In the genomic region with DNA sequence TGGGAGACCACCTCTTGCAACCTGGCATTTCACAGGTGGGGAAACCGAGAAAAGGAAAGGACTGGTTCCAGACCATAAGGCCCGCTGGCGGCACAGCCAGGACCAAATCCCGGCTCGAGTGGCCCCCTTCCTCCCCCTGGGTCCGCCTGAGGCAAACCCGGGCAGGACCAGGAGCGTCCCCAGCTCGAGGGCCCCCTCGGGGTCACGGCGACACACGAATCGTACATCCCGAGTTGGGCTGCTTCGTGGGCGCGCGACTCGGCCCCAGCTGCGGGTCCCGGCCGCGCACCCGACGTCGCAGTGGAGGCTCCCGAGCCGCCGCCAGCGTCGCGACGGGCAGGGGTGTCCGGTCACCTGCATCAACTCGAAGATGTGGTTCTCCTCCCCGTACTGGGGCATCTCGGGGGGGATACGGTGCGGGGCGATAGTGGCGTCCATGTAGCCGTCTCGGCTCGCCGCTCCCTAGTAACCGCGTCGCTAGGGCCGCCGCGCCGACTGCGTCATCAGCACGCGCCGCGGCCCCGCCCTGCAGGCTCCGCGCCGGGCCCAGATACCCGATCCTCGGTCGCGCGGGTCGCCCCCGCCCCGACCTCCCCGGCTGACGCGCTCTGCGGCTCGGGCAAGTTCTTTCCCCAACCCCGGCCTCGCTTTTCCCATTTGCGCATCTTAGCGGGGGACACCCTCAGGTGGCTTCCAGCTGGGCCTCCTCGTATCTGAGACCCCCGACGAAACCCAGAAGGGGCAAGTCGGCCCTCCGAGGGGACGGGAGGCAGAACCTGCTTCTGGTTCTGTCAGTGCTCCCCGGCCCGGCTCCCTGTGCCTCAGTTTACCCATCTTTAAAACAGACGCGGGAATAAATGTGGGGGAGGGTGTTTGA, we compare ENCODE assay signal across 1 cellular context.
TF ChIP-seq lines count a peak whose summit lies in the region.

A gene with protein sequence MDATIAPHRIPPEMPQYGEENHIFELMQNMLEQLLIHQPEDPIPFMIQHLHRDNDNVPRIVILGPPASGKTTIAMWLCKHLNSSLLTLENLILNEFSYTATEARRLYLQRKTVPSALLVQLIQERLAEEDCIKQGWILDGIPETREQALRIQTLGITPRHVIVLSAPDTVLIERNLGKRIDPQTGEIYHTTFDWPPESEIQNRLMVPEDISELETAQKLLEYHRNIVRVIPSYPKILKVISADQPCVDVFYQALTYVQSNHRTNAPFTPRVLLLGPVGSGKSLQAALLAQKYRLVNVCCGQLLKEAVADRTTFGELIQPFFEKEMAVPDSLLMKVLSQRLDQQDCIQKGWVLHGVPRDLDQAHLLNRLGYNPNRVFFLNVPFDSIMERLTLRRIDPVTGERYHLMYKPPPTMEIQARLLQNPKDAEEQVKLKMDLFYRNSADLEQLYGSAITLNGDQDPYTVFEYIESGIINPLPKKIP (minus strand): TSS at position 467 of the 877 bp plus-strand sequence. CDS start 29 bp downstream, at position 438.

TF ChIP-seq in K562, 482 proteins besides CTCF, POLR2A, EP300 and RAD21 (continued from another document and continues in another):
- TF ChIP-seq CSDE1 (IDR thresholded peaks at IDR 0.05) (peak in 1 of 2 experiments; percentile 78; a peak in 1 of 4 replicates), ILF3 (IDR thresholded peaks at IDR 0.05; ENCODE audit: borderline replicate concordance) (no peak), ZNF316 (IDR thresholded peaks at IDR 0.05) (no peak), BCL6 (CRISPR knock-in tag; IDR thresholded peaks at IDR 0.05) (no peak), SP1 (CRISPR knock-in tag; IDR thresholded peaks at IDR 0.05) (peak; percentile 90), MYNN (IDR thresholded peaks at IDR 0.05) (no peak), MYNN (CRISPR knock-in tag; IDR thresholded peaks at IDR 0.05) (no peak), TCF7 (IDR thresholded peaks at IDR 0.05; ENCODE audit: borderline replicate concordance) (no peak; the same call in 1 of the 2 replicates), CBX3 (IDR thresholded peaks at IDR 0.05; ENCODE audit: borderline replicate concordance in 1 of 2, low read length in 2 of 2) (no peak), RBFOX2 (IDR thresholded peaks at IDR 0.05; ENCODE audit: low read depth, low read length) (peak; percentile 77), FOXK2 (conservative IDR thresholded peaks at IDR 0.05 in 1 of 2, IDR thresholded peaks at IDR 0.05 in 1 of 2; ENCODE audit: low read depth in 2 of 2) (no peak), ZNF277 (CRISPR knock-in tag; IDR thresholded peaks at IDR 0.05; ENCODE audit: borderline replicate concordance) (no peak), TFE3 (CRISPR knock-in tag; IDR thresholded peaks at IDR 0.05) (no peak), CAMTA2 (CRISPR knock-in tag; conservative IDR thresholded peaks at IDR 0.05) (no peak), ZNF79 (CRISPR knock-in tag; IDR thresholded peaks at IDR 0.05; ENCODE audit: low read depth) (no peak), ZNF445 (CRISPR knock-in tag; IDR thresholded peaks at IDR 0.05; ENCODE audit: low read depth) (no peak), JUN (IDR thresholded peaks at IDR 0.05; ENCODE audit: borderline replicate concordance, low read depth, low read length) (0 out of 2 replicates have a peak, but pooled peaks have one; percentile 39), JUN (CRISPR knock-in tag; IDR thresholded peaks at IDR 0.05; ENCODE audit: borderline replicate concordance) (no peak), PCBP1 (IDR thresholded peaks at IDR 0.05; ENCODE audit: low read depth, low read length, poor library complexity, severe bottlenecking) (peak; percentile 94), ZNF766 (CRISPR knock-in tag; conservative IDR thresholded peaks at IDR 0.05) (no peak), SREBF1 (IDR thresholded peaks at IDR 0.05; ENCODE audit: borderline replicate concordance, low read depth, low read length) (no peak), ZNF740 (CRISPR knock-in tag; IDR thresholded peaks at IDR 0.05) (no peak), ZNF740 (tag; IDR thresholded peaks at IDR 0.05) (no peak), ZNF444 (CRISPR knock-in tag; IDR thresholded peaks at IDR 0.05) (0 out of 2 replicates have a peak, but pooled peaks have one; percentile 29), RBBP5 (IDR thresholded peaks at IDR 0.05; ENCODE audit: borderline replicate concordance, insufficient read depth, low read length, poor library complexity, severe bottlenecking) (peak; percentile 30), ELK1 (CRISPR knock-in tag; IDR thresholded peaks at IDR 0.05) (no peak), ZNF224 (CRISPR knock-in tag; IDR thresholded peaks at IDR 0.05) (no peak), FOXM1 (IDR thresholded peaks at IDR 0.05; ENCODE audit: low read depth) (no peak), FOXM1 (CRISPR knock-in tag; IDR thresholded peaks at IDR 0.05; ENCODE audit: low read depth) (no peak), MED1 (CRISPR knock-in tag; IDR thresholded peaks at IDR 0.05; ENCODE audit: borderline replicate concordance) (no peak), MEF2D (tag; conservative IDR thresholded peaks at IDR 0.05; ENCODE audit: low read depth) (no peak), THRAP3 (IDR thresholded peaks at IDR 0.05; ENCODE audit: borderline replicate concordance) (no peak), ZNF785 (CRISPR knock-in tag; IDR thresholded peaks at IDR 0.05) (no peak), U2AF1 (optimal IDR thresholded peaks at IDR 0.05; ENCODE audit: low read depth, low read length) (peak; percentile 42), MAFF (IDR thresholded peaks at IDR 0.05; ENCODE audit: low read length) (no peak), EGR1 (conservative IDR thresholded peaks at IDR 0.05) (peak; percentile 69), MAZ (CRISPR knock-in tag; conservative IDR thresholded peaks at IDR 0.05 in 1 of 2, IDR thresholded peaks at IDR 0.05 in 1 of 2) (peak; percentile 99)
- TF ChIP-seq, protein P1, sequence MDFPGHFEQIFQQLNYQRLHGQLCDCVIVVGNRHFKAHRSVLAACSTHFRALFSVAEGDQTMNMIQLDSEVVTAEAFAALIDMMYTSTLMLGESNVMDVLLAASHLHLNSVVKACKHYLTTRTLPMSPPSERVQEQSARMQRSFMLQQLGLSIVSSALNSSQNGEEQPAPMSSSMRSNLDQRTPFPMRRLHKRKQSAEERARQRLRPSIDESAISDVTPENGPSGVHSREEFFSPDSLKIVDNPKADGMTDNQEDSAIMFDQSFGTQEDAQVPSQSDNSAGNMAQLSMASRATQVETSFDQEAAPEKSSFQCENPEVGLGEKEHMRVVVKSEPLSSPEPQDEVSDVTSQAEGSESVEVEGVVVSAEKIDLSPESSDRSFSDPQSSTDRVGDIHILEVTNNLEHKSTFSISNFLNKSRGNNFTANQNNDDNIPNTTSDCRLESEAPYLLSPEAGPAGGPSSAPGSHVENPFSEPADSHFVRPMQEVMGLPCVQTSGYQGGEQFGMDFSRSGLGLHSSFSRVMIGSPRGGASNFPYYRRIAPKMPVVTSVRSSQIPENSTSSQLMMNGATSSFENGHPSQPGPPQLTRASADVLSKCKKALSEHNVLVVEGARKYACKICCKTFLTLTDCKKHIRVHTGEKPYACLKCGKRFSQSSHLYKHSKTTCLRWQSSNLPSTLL (IDR thresholded peaks at IDR 0.05), result no peak
- TF ChIP-seq, protein P2, sequence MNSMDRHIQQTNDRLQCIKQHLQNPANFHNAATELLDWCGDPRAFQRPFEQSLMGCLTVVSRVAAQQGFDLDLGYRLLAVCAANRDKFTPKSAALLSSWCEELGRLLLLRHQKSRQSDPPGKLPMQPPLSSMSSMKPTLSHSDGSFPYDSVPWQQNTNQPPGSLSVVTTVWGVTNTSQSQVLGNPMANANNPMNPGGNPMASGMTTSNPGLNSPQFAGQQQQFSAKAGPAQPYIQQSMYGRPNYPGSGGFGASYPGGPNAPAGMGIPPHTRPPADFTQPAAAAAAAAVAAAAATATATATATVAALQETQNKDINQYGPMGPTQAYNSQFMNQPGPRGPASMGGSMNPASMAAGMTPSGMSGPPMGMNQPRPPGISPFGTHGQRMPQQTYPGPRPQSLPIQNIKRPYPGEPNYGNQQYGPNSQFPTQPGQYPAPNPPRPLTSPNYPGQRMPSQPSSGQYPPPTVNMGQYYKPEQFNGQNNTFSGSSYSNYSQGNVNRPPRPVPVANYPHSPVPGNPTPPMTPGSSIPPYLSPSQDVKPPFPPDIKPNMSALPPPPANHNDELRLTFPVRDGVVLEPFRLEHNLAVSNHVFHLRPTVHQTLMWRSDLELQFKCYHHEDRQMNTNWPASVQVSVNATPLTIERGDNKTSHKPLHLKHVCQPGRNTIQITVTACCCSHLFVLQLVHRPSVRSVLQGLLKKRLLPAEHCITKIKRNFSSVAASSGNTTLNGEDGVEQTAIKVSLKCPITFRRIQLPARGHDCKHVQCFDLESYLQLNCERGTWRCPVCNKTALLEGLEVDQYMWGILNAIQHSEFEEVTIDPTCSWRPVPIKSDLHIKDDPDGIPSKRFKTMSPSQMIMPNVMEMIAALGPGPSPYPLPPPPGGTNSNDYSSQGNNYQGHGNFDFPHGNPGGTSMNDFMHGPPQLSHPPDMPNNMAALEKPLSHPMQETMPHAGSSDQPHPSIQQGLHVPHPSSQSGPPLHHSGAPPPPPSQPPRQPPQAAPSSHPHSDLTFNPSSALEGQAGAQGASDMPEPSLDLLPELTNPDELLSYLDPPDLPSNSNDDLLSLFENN (IDR thresholded peaks at IDR 0.05; ENCODE audit: low read depth in 2 of 2, low read length in 2 of 2), result 0 out of 4 replicates have a peak, but pooled peaks of 1 of the 2 experiments have one; percentile 38
- TF ChIP-seq, protein P3, sequence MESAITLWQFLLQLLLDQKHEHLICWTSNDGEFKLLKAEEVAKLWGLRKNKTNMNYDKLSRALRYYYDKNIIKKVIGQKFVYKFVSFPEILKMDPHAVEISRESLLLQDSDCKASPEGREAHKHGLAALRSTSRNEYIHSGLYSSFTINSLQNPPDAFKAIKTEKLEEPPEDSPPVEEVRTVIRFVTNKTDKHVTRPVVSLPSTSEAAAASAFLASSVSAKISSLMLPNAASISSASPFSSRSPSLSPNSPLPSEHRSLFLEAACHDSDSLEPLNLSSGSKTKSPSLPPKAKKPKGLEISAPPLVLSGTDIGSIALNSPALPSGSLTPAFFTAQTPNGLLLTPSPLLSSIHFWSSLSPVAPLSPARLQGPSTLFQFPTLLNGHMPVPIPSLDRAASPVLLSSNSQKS (CRISPR knock-in tag; IDR thresholded peaks at IDR 0.05), result no peak
- TF ChIP-seq, protein P4, sequence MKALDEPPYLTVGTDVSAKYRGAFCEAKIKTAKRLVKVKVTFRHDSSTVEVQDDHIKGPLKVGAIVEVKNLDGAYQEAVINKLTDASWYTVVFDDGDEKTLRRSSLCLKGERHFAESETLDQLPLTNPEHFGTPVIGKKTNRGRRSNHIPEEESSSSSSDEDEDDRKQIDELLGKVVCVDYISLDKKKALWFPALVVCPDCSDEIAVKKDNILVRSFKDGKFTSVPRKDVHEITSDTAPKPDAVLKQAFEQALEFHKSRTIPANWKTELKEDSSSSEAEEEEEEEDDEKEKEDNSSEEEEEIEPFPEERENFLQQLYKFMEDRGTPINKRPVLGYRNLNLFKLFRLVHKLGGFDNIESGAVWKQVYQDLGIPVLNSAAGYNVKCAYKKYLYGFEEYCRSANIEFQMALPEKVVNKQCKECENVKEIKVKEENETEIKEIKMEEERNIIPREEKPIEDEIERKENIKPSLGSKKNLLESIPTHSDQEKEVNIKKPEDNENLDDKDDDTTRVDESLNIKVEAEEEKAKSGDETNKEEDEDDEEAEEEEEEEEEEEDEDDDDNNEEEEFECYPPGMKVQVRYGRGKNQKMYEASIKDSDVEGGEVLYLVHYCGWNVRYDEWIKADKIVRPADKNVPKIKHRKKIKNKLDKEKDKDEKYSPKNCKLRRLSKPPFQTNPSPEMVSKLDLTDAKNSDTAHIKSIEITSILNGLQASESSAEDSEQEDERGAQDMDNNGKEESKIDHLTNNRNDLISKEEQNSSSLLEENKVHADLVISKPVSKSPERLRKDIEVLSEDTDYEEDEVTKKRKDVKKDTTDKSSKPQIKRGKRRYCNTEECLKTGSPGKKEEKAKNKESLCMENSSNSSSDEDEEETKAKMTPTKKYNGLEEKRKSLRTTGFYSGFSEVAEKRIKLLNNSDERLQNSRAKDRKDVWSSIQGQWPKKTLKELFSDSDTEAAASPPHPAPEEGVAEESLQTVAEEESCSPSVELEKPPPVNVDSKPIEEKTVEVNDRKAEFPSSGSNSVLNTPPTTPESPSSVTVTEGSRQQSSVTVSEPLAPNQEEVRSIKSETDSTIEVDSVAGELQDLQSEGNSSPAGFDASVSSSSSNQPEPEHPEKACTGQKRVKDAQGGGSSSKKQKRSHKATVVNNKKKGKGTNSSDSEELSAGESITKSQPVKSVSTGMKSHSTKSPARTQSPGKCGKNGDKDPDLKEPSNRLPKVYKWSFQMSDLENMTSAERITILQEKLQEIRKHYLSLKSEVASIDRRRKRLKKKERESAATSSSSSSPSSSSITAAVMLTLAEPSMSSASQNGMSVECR (CRISPR knock-in tag; IDR thresholded peaks at IDR 0.05), result peak; percentile 98
